ENCODE assay signal across 8 cellular contexts in the genomic region with DNA sequence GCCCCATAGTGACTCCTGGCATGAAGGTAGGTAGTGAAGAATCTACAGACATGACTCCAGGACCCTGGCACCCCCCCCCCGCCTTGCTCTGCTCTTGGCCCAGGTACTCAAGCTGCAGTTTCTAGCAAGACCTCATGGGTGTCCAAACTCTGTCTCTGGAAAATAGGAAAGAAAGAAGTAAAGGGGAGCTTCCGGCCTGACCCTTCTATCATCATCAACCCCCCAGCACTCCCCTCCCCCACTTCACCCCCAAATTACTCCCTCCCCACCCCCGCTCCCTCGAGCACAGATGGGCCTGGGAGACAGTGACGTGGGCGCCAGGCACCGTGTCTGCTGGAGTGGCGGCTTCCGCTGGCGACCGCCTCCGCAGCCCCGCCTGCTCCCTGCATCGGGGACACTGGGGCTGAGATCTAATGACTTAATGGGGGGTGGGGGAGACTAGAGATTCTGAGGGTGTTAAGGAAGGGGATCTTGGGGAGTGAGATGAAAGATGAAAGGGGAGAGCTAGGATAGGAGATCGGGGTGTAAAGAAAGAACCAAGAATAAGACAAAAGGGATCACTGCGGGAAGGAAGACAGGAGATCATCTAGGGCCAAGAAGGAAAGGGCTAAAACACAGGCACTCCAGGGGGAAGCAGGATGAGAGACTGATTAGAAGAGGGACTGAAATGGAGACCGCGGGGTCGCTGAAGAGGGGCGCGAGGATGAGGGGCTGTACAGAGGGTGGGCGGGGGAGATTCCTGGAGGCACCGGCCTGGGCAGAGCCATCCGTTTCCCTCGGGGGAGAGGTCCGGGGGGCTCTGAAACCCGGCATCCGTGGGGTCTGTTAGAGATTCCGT. TPM values are rescaled to one million over a fixed set of nuclear protein-coding genes. Genes with fewer than 3 reads are reported as not detected.
A peak's percentile ranks its signal among the peaks of the same experiment; 100 is the strongest.
DNase-seq lines count a peak whose midpoint lies in the region; ATAC-seq and TF ChIP-seq lines count a peak whose summit lies in the region.

No MANE protein-coding gene starts in this region.

- H3K27me3 Mint-ChIP-seq in IgD-negative memory B cell = peaks cover 2% of the 10 kb centered on the region
- H3K27me3 Mint-ChIP-seq in activated T-helper 1 cell treated with anti-CD3 and anti-CD28 coated beads, Interleukin-12 subunit alpha, Interleukin-12 subunit beta, Interleukin-2, Interleukin-4 antibody, amounts not matched to agents 30 ng/mL and 10 ng/mL and 1 ng/mL, durations not matched to agents 14 hours and 24 hours and 36 hours (ENCODE audit: insufficient read depth) = no peaks in the 10 kb centered on the region

- no peaks in the 10 kb centered on the region for H3K27me3 ChIP-seq in BLaER1 treated with 17β-estradiol and CSF1 and Interleukin-3, amounts not matched to agents 10 nM and 100 nM
- no peaks in the 10 kb centered on the region for H3K27me3 ChIP-seq in ovary

- H3K4me1 ChIP-seq in BLaER1 treated with 17β-estradiol and CSF1 and Interleukin-3, amounts not matched to agents 10 nM and 100 nM = peaks cover 63 to 89% (median 82%) of the 10 kb centered on the region in 10 experiments
- peaks cover 10% of the 10 kb centered on the region for H3K4me1 ChIP-seq in ovary (ENCODE audit: insufficient read depth)

- peak overlapping the region; percentile 68 to 98 (median 88) for H3K9ac ChIP-seq in BLaER1 treated with 17β-estradiol and CSF1 and Interleukin-3, amounts not matched to agents 10 nM and 100 nM

- no peak for TF ChIP-seq EP300 in ovary (IDR thresholded peaks at IDR 0.05)

- intact Hi-C loops in activated T-helper 1 cell treated with anti-CD3 and anti-CD28 coated beads, Interleukin-12 subunit alpha, Interleukin-12 subunit beta, Interleukin-2, Interleukin-4 antibody, amounts not matched to agents 30 ng/mL and 10 ng/mL and 1 ng/mL, durations not matched to agents 14 hours and 24 hours and 36 hours (cut with micrococcal nuclease) = loop anchor here (1.0 to 10.0 kb wide), 13 partner anchors 13 to 864 kb away; partner anchors contain the start of genes DCAF12, DCTN3, PIGO and VCP
- intact Hi-C loops in ovary (cut with DNase I) = loop anchor here in 2 of 4 donors (5.0 to 10.0 kb wide), 2 partner anchors 94 to 739 kb away; a partner anchor contains a TSS

- peaks cover 19 to 46% (median 32%) of the 10 kb centered on the region in 3 donors for H3K4me1 Mint-ChIP-seq in IgD-negative memory B cell
- H3K4me1 Mint-ChIP-seq in activated T-helper 1 cell treated with anti-CD3 and anti-CD28 coated beads, Interleukin-12 subunit alpha, Interleukin-12 subunit beta, Interleukin-2, Interleukin-4 antibody, amounts not matched to agents 30 ng/mL and 10 ng/mL and 1 ng/mL, durations not matched to agents 14 hours and 24 hours and 36 hours (ENCODE audit: low read depth) = peaks cover 87% of the 10 kb centered on the region

- H3K9me3 Mint-ChIP-seq in IgD-negative memory B cell = no peaks in the 10 kb centered on the region
- no peaks in the 10 kb centered on the region for H3K9me3 Mint-ChIP-seq in activated T-helper 1 cell treated with anti-CD3 and anti-CD28 coated beads, Interleukin-12 subunit alpha, Interleukin-12 subunit beta, Interleukin-2, Interleukin-4 antibody, amounts not matched to agents 30 ng/mL and 10 ng/mL and 1 ng/mL, durations not matched to agents 14 hours and 24 hours and 36 hours

- ATAC-seq in HG03571 (IDR thresholded peaks at IDR 0.05; ENCODE audit: unreplicated experiment) = no peak

- no peaks in the 10 kb centered on the region for H3K36me3 ChIP-seq in BLaER1 treated with 17β-estradiol and CSF1 and Interleukin-3, amounts not matched to agents 10 nM and 100 nM
- H3K36me3 ChIP-seq in ovary = no peaks in the 10 kb centered on the region

- no peak for TF ChIP-seq POLR2A in ovary (IDR thresholded peaks at IDR 0.05)

- TF ChIP-seq CTCF in ovary (IDR thresholded peaks at IDR 0.05) = no peak

- peak overlapping the region; percentile 71 to 97 (median 79) for H3K27ac ChIP-seq in BLaER1 treated with 17β-estradiol and CSF1 and Interleukin-3, amounts not matched to agents 10 nM and 100 nM
- peak overlapping the region; percentile 1 to 9 for H3K27ac ChIP-seq in ovary

- H3K4me2 ChIP-seq in BLaER1 treated with 17β-estradiol and CSF1 and Interleukin-3, amounts not matched to agents 10 nM and 100 nM = peak overlapping the region; percentile 71 to 94 (median 84)

- H3K9me3 ChIP-seq in BLaER1 treated with 17β-estradiol and CSF1 and Interleukin-3, amounts not matched to agents 10 nM and 100 nM (replicated peaks in 1 of 11) = no peaks in the 10 kb centered on the region
- H3K9me3 ChIP-seq in ovary = no peaks in the 10 kb centered on the region

- WGBS in ovary, 3 donors = 18 to 22% (median 20%) methylated on average over 29 of the region's 29 CpGs

- peaks cover 1% of the 10 kb centered on the region for H3K36me3 Mint-ChIP-seq in IgD-negative memory B cell
- H3K36me3 Mint-ChIP-seq in activated T-helper 1 cell treated with anti-CD3 and anti-CD28 coated beads, Interleukin-12 subunit alpha, Interleukin-12 subunit beta, Interleukin-2, Interleukin-4 antibody, amounts not matched to agents 30 ng/mL and 10 ng/mL and 1 ng/mL, durations not matched to agents 14 hours and 24 hours and 36 hours (ENCODE audit: low read depth) = peaks cover 3% of the 10 kb centered on the region

- peak overlapping the region; percentile 32 to 89 (median 80) for H3K27ac Mint-ChIP-seq in IgD-negative memory B cell
- peak overlapping the region; percentile 98 for H3K27ac Mint-ChIP-seq in activated T-helper 1 cell treated with anti-CD3 and anti-CD28 coated beads, Interleukin-12 subunit alpha, Interleukin-12 subunit beta, Interleukin-2, Interleukin-4 antibody, amounts not matched to agents 30 ng/mL and 10 ng/mL and 1 ng/mL, durations not matched to agents 14 hours and 24 hours and 36 hours

- H4K20me1 ChIP-seq in BLaER1 treated with 17β-estradiol and CSF1 and Interleukin-3, amounts not matched to agents 10 nM and 100 nM = 0 out of 22 replicates have a peak, but pooled peaks cover 0 to 3% (median 0%) of the 10 kb centered on the region in 11 experiments

- H3K4me3 ChIP-seq in BLaER1 treated with 17β-estradiol and CSF1 and Interleukin-3, amounts not matched to agents 10 nM and 100 nM = peak overlapping the region; percentile 73 to 93 (median 82)
- H3K4me3 ChIP-seq in ovary = peak overlapping the region; percentile 79

- H3K4me3 Mint-ChIP-seq in IgD-negative memory B cell = peak overlapping the region; percentile 81 to 98 (median 96)
- peak overlapping the region; percentile 94 for H3K4me3 Mint-ChIP-seq in activated T-helper 1 cell treated with anti-CD3 and anti-CD28 coated beads, Interleukin-12 subunit alpha, Interleukin-12 subunit beta, Interleukin-2, Interleukin-4 antibody, amounts not matched to agents 30 ng/mL and 10 ng/mL and 1 ng/mL, durations not matched to agents 14 hours and 24 hours and 36 hours

- DNase-seq in activated T-helper 1 cell treated with anti-CD3 and anti-CD28 coated beads, Interleukin-12 subunit alpha, Interleukin-12 subunit beta, Interleukin-2, Interleukin-4 antibody, amounts not matched to agents 30 ng/mL and 10 ng/mL and 1 ng/mL, durations not matched to agents 14 hours and 24 hours and 36 hours (ENCODE audit: low spot score) = peak; percentile 39
- DNase-seq in globus pallidus (ENCODE audit: low spot score) = peak; percentile 72
- DNase-seq in ovary = peak in 3 of 5 donors; percentile 49 to 59 (median 50)
- no peak for DNase-seq in HuH-7 (ENCODE audit: low spot score)
- DNase-seq in MV-4-11 (lab: John Stamatoyannopoulos, UW) = no peak

RNA-seq across cellular contexts. Expression of gene DNAJB5, which starts 1.1 kb away (rescaled TPM):
- polyA plus RNA-seq in IgD-negative memory B cell = 0.75 TPM
- 5.3 and 6.0 TPM in 2 replicates for total RNA-seq in activated T-helper 1 cell treated with anti-CD3 and anti-CD28 coated beads, Interleukin-12 subunit alpha, Interleukin-12 subunit beta, Interleukin-2, Interleukin-4 antibody, amounts not matched to agents 30 ng/mL and 10 ng/mL and 1 ng/mL, durations not matched to agents 14 hours and 24 hours and 36 hours
- 10 to 100 TPM in 4 of 7 donors, 1 to 10 TPM in 3; 6.4 to 21.0 (median 11.8) TPM for total RNA-seq in ovary
- 10 to 100 TPM in 1 of 2 donors, 1 to 10 TPM in 1; 5.7 to 23.0 TPM for polyA plus RNA-seq in ovary

RNA-seq across cellular contexts. Expression of gene PHF24, which starts 30.4 kb away (rescaled TPM):
- polyA plus RNA-seq in IgD-negative memory B cell = 0.06 TPM
- total RNA-seq in activated T-helper 1 cell treated with anti-CD3 and anti-CD28 coated beads, Interleukin-12 subunit alpha, Interleukin-12 subunit beta, Interleukin-2, Interleukin-4 antibody, amounts not matched to agents 30 ng/mL and 10 ng/mL and 1 ng/mL, durations not matched to agents 14 hours and 24 hours and 36 hours = 0.08 and 0.12 TPM in 2 replicates
- 1 to 10 TPM in 1 of 7 donors, under 1 TPM in 5, not detected in 1; 0.20 to 1.0 (median 0.45) TPM for total RNA-seq in ovary
- polyA plus RNA-seq in ovary = under 1 TPM; 0.10 to 0.42 TPM

Comparison
In these comparisons a context has a peak if more than half of its experiments do, and no peak if none do; other contexts are left out.
1. DNase-seq: peak in activated T-helper 1 cell treated with anti-CD3 and anti-CD28 coated beads, Interleukin-12 subunit alpha, Interleukin-12 subunit beta, Interleukin-2, Interleukin-4 antibody, amounts not matched to agents 30 ng/mL and 10 ng/mL and 1 ng/mL, durations not matched to agents 14 hours and 24 hours and 36 hours (single experiment), globus pallidus (single experiment) and ovary (3 of 5); none in HuH-7 (single experiment) and MV-4-11 (single experiment).